In the genomic region with DNA sequence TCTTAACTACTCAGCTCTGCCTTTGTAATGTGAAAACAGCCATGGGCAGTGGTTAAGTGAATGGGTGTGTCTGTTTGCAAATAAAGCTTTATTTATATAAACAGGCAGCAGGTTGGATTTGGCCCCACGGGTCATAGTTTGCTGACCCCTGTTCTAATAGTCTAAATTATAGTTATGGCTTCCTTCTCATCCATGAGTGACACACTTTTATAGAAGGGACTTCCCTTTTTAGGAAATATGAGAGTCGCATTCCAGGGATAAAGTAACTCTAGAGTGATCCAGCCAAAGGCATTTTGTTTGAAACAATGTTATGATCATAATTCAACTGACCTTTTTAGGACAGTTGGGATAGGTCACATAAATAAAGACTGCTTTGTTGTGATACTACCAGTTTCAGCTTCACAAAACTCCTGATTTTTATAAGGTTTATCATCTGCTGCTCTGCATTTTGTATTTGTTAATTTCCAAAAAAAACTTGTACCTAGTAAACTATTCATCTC, we compare ENCODE assay signal across 17 cellular contexts.
"Had no signal": no experiment of that assay in that cellular context is flagged by ENCODE, and none has a peak within 500 bp of the region (broad histone marks: within the 10 kb centered on the region; RNA-seq: fewer than 3 reads in every experiment).

No MANE protein-coding gene starts in this region.

- H3K4me3 ChIP-seq: esophagus muscularis mucosa, gastroesophageal sphincter, left ventricle myocardium inferior, lower lobe of right lung, right atrium auricular region, suprapubic skin, thyroid gland, uterus had no signal

- H3K4me1 ChIP-seq: esophagus muscularis mucosa, gastroesophageal sphincter, left ventricle myocardium inferior, lower lobe of right lung, right atrium auricular region, suprapubic skin, thyroid gland, uterus had no signal

- H3K27ac ChIP-seq: epithelial cell of prostate, esophagus muscularis mucosa, gastroesophageal sphincter, left ventricle myocardium inferior, lower lobe of right lung, right atrium auricular region, suprapubic skin, thyroid gland, uterus had no signal

- FAIRE-seq: small intestine had no signal

- ATAC-seq: gastroesophageal sphincter, left cardiac atrium, lower lobe of right lung, natural killer cell had no signal

- H3K36me3 ChIP-seq: esophagus muscularis mucosa, gastroesophageal sphincter, left ventricle myocardium inferior, lower lobe of right lung, right atrium auricular region, suprapubic skin, thyroid gland, uterus had no signal

- H3K9me3 ChIP-seq: esophagus muscularis mucosa, gastroesophageal sphincter, left ventricle myocardium inferior, lower lobe of right lung, right atrium auricular region, suprapubic skin, thyroid gland, uterus had no signal

- DNase-seq: effector memory CD4-positive, alpha-beta T cell; glutamatergic neuron; islet precursor cell; left cardiac atrium; left ventricle myocardium inferior; lower lobe of right lung; natural killer cell; small intestine; stimulated activated CD4-positive, alpha-beta T cell treated with anti-CD3 and anti-CD28 coated beads, Interleukin-12 subunit alpha, Interleukin-12 subunit beta, amount 100 ng/mL, for 4 hours; stimulated activated naive CD4-positive, alpha-beta T cell treated with Interleukin-2 at 50 U/mL for 16 hours; thyroid gland; uterus had no signal
